Comparison of ENCODE assay signal across 24 cellular contexts in the genomic region with DNA sequence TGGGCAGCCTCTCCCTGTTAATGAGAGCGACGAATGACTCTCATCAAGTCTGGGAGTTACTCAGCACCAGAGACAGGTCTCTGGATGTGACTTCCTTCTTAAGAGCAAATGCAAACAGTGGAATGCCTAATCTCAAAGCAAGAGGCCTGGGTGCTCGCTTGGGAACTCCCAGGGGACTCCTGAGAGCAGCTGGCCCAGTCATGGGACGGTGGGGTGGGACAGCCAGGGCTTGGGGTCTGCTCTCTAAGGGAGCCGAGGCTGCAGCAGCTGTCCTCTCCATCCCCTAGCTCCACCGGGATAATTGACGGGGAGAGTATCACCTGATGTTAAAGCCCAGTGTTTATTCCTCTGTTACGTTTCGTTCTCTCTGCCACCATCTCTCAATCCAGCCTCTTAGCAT. TPM values are rescaled to one million over a fixed set of nuclear protein-coding genes. Genes with fewer than 3 reads are reported as not detected.
A peak's percentile ranks its signal among the peaks of the same experiment; 100 is the strongest.
DNase-seq lines count a peak whose midpoint lies in the region; TF ChIP-seq lines count a peak whose summit lies in the region.
"Had no signal": no experiment of that assay in that cellular context is flagged by ENCODE, and none has a peak within 500 bp of the region (broad histone marks: within the 10 kb centered on the region; RNA-seq: fewer than 3 reads in every experiment).

No MANE protein-coding gene starts in this region.

- TF ChIP-seq CTCF in mesothelial cell of epicardium (IDR thresholded peaks at IDR 0.05; ENCODE audit: unreplicated experiment) = no peak

- no peak for TF ChIP-seq EP300 in Ishikawa (IDR thresholded peaks at IDR 0.05; ENCODE audit: borderline replicate concordance)

- H3K27me3 Mint-ChIP-seq in mesothelial cell of epicardium (ENCODE audit: low read depth) = peaks cover 79% of the 10 kb centered on the region

- H3K4me3 Mint-ChIP-seq in mesothelial cell of epicardium = no peak overlapping the region
- H3K4me3 Mint-ChIP-seq: CD8-positive, alpha-beta T cell had no signal

- intact Hi-C loops in posterior vena cava (cut with DNase I) = loop anchor here in 1 of 2 donors (10.0 kb wide), 1 partner anchor 1184 kb away; no protein-coding TSS in a partner anchor

- no peaks in the 10 kb centered on the region for H3K9me3 Mint-ChIP-seq in mesothelial cell of epicardium
- H3K9me3 Mint-ChIP-seq: CD8-positive, alpha-beta T cell had no signal

- H3K36me3 Mint-ChIP-seq in mesothelial cell of epicardium = no peaks in the 10 kb centered on the region
- H3K36me3 Mint-ChIP-seq: CD8-positive, alpha-beta T cell had no signal

- DNase-seq in NCI-H345 (lab: John Stamatoyannopoulos, UW) = peak; percentile 45
- no peak for DNase-seq in NCI-H345 treated with DMSO at 0.1 percent for 48 hours (lab: John Stamatoyannopoulos, UW; ENCODE audit: unreplicated experiment)
- DNase-seq in NCI-H69 (lab: John Stamatoyannopoulos, UW) = peak; percentile 38
- DNase-seq in posterior vena cava (ENCODE audit: low spot score) = peak; percentile 18
- no peak for DNase-seq in mesothelial cell of epicardium (ENCODE audit: low spot score in 2 of 2, unreplicated experiment in 2 of 2)
- no peak for DNase-seq in cerebellar cortex (ENCODE audit: low spot score)
- DNase-seq in stimulated activated CD4-positive, alpha-beta T cell treated with anti-CD3 and anti-CD28 coated beads, Interleukin-15, amount 100 ng/mL, for 24 hours = no peak
- DNase-seq: AML-193; CD8-positive, alpha-beta T cell; GM23248; H7; KG1; MG63; NCI-H1417; NCI-H1930; NCI-H2227 treated with DMSO at 0.1 percent for 48 hours; NCI-H526 treated with DMSO at 0.1 percent for 48 hours; NK-92 treated with Interleukin-12 subunit alpha and Interleukin-12 subunit beta, amount 100 ng/mL, for 24 hours; PC-9; T-helper 2 cell had no signal

- H3K27ac Mint-ChIP-seq in mesothelial cell of epicardium = no peak overlapping the region
- H3K27ac Mint-ChIP-seq: CD8-positive, alpha-beta T cell had no signal

- no peaks in the 10 kb centered on the region for H3K4me1 Mint-ChIP-seq in mesothelial cell of epicardium

- TF ChIP-seq RAD21 in Ishikawa (IDR thresholded peaks at IDR 0.05; ENCODE audit: low read depth) = no peak

TF ChIP-seq in Ishikawa, 13 proteins besides CTCF, POLR2A, EP300 and RAD21:
- TF ChIP-seq, protein P1, sequence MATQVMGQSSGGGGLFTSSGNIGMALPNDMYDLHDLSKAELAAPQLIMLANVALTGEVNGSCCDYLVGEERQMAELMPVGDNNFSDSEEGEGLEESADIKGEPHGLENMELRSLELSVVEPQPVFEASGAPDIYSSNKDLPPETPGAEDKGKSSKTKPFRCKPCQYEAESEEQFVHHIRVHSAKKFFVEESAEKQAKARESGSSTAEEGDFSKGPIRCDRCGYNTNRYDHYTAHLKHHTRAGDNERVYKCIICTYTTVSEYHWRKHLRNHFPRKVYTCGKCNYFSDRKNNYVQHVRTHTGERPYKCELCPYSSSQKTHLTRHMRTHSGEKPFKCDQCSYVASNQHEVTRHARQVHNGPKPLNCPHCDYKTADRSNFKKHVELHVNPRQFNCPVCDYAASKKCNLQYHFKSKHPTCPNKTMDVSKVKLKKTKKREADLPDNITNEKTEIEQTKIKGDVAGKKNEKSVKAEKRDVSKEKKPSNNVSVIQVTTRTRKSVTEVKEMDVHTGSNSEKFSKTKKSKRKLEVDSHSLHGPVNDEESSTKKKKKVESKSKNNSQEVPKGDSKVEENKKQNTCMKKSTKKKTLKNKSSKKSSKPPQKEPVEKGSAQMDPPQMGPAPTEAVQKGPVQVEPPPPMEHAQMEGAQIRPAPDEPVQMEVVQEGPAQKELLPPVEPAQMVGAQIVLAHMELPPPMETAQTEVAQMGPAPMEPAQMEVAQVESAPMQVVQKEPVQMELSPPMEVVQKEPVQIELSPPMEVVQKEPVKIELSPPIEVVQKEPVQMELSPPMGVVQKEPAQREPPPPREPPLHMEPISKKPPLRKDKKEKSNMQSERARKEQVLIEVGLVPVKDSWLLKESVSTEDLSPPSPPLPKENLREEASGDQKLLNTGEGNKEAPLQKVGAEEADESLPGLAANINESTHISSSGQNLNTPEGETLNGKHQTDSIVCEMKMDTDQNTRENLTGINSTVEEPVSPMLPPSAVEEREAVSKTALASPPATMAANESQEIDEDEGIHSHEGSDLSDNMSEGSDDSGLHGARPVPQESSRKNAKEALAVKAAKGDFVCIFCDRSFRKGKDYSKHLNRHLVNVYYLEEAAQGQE (IDR thresholded peaks at IDR 0.05; ENCODE audit: low read depth) = peak; percentile 43; the same call in 1 of the 2 replicates
- TF ChIP-seq FOXM1 (IDR thresholded peaks at IDR 0.05; ENCODE audit: borderline replicate concordance, low read depth) = no peak

RNA-seq across cellular contexts. Expression of a gene that starts 35.2 kb away (rescaled TPM):
- total RNA-seq in posterior vena cava = not detected
- 0.27 to 0.36 TPM (median 0.31 TPM) in 3 replicates for total RNA-seq in mesothelial cell of epicardium
- total RNA-seq: CD8-positive, alpha-beta T cell; GM23248; PC-9; Right ventricle myocardium inferior; RPMI7951; SJSA1 had no signal

Comparison
In these comparisons a context has a peak if more than half of its experiments do, and no peak if none do; other contexts are left out.
1. DNase-seq: peak in NCI-H345 (single experiment), NCI-H69 (single experiment) and posterior vena cava (single experiment); none in NCI-H345 treated with DMSO at 0.1 percent for 48 hours (single experiment), mesothelial cell of epicardium (0 of 2), cerebellar cortex (single experiment) and stimulated activated CD4-positive, alpha-beta T cell treated with anti-CD3 and anti-CD28 coated beads, Interleukin-15, amount 100 ng/mL, for 24 hours (single experiment).